ENCODE assay signal across 15 cellular contexts in genomic region chr2:173059941-173060575, GRCh38. TPM values are rescaled to one million over a fixed set of nuclear protein-coding genes. Genes with fewer than 3 reads are reported as not detected.
DNase-seq lines count a peak whose midpoint lies in the region; ATAC-seq and TF ChIP-seq lines count a peak whose summit lies in the region.
"Had no signal": no experiment of that assay in that cellular context is flagged by ENCODE, and none has a peak within 500 bp of the region (broad histone marks: within the 10 kb centered on the region; RNA-seq: fewer than 3 reads in every experiment).

No MANE protein-coding gene starts in this region.

- H3K4me3 Mint-ChIP-seq in osteocyte (ENCODE audit: unreplicated experiment): no peak overlapping the region
- H3K4me3 Mint-ChIP-seq: stimulated activated effector memory CD8-positive, alpha-beta T cell treated with anti-CD3 and anti-CD28 coated beads, Interleukin-12 subunit alpha, Interleukin-12 subunit beta, amount 100 ng/mL, for 72 hours had no signal

- H3K36me3 Mint-ChIP-seq in osteocyte (ENCODE audit: unreplicated experiment): peaks cover 2% of the 10 kb centered on the region
- H3K36me3 Mint-ChIP-seq: stimulated activated effector memory CD8-positive, alpha-beta T cell treated with anti-CD3 and anti-CD28 coated beads, Interleukin-12 subunit alpha, Interleukin-12 subunit beta, amount 100 ng/mL, for 72 hours had no signal

- H3K27me3 ChIP-seq in OCI-LY3 (ENCODE audit: low read depth, low read length) (peaks cover 18% of the 10 kb centered on the region), hepatocyte (no peaks in the 10 kb centered on the region)
- H3K27me3 ChIP-seq: heart right ventricle had no signal

- DNase-seq in EL (peak; percentile 71), dedifferentiated amniotic fluid mesenchymal stem cell (ENCODE audit: extremely low spot score) (peak; percentile 43), osteocyte (ENCODE audit: extremely low spot score, unreplicated experiment) (no peak), iPS-NIHi11 (ENCODE audit: low spot score) (no peak), hepatocyte (ENCODE audit: low spot score) (no peak)
- no peak for DNase-seq in activated effector memory CD4-positive, alpha-beta T cell treated with Interleukin-2 at 50 U/mL for 16 hours
- DNase-seq: effector CD4-positive, alpha-beta T cell; GF-D8; heart right ventricle; stimulated activated CD4-positive, alpha-beta T cell treated with anti-CD3 and anti-CD28 coated beads, Interleukin-1b, Interleukin-23, amount 100 ng/mL, for 48 hours had no signal

- H3K9me2 ChIP-seq in hepatocyte (replicated peaks; ENCODE audit: insufficient read depth): no peaks in the 10 kb centered on the region

- no peaks in the 10 kb centered on the region for H4K20me1 ChIP-seq in OCI-LY3 (ENCODE audit: insufficient read depth, low read length)
- no peaks in the 10 kb centered on the region for H4K20me1 ChIP-seq in hepatocyte (ENCODE audit: insufficient read depth, poor library complexity, severe bottlenecking)

- H3K4me2 ChIP-seq in OCI-LY3 (ENCODE audit: low read length) (peak overlapping the region; percentile 54), hepatocyte (no peak overlapping the region)

- H3K79me2 ChIP-seq in OCI-LY3 (ENCODE audit: low read length): no peaks in the 10 kb centered on the region
- H3K79me2 ChIP-seq in hepatocyte: no peaks in the 10 kb centered on the region
- H3K79me2 ChIP-seq: parathyroid adenoma had no signal

- H3K27ac ChIP-seq in OCI-LY3 (ENCODE audit: low read length) (no peak overlapping the region), hepatocyte (no peak overlapping the region)
- H3K27ac ChIP-seq: C4-2B, parathyroid adenoma had no signal

- no peak for TF ChIP-seq CTCF in OCI-LY3 (IDR thresholded peaks at IDR 0.05; ENCODE audit: low read depth, low read length)
- TF ChIP-seq CTCF in osteocyte (IDR thresholded peaks at IDR 0.05): no peak
- TF ChIP-seq CTCF in hepatocyte (IDR thresholded peaks at IDR 0.05; ENCODE audit: poor library complexity): no peak

- peak overlapping the region; percentile 44 for H3K27ac Mint-ChIP-seq in osteocyte (ENCODE audit: unreplicated experiment)
- H3K27ac Mint-ChIP-seq: stimulated activated effector memory CD8-positive, alpha-beta T cell treated with anti-CD3 and anti-CD28 coated beads, Interleukin-12 subunit alpha, Interleukin-12 subunit beta, amount 100 ng/mL, for 72 hours had no signal

- H3K9me3 Mint-ChIP-seq in osteocyte (ENCODE audit: unreplicated experiment): peaks cover 3% of the 10 kb centered on the region
- H3K9me3 Mint-ChIP-seq: stimulated activated effector memory CD8-positive, alpha-beta T cell treated with anti-CD3 and anti-CD28 coated beads, Interleukin-12 subunit alpha, Interleukin-12 subunit beta, amount 100 ng/mL, for 72 hours had no signal

- no peaks in the 10 kb centered on the region for H3K36me3 ChIP-seq in OCI-LY3 (replicated peaks; ENCODE audit: low read depth, low read length)
- H3K36me3 ChIP-seq in hepatocyte (replicated peaks; ENCODE audit: insufficient read depth, low read depth): no peaks in the 10 kb centered on the region
- H3K36me3 ChIP-seq: heart right ventricle had no signal

- peak overlapping the region; percentile 37; the same call in 1 of the 2 replicates for H2AFZ ChIP-seq in OCI-LY3 (ENCODE audit: low read depth, low read length)
- no peak overlapping the region for H2AFZ ChIP-seq in hepatocyte
- H2AFZ ChIP-seq: parathyroid adenoma had no signal

- no peaks in the 10 kb centered on the region for H3K27me3 Mint-ChIP-seq in osteocyte (ENCODE audit: unreplicated experiment)

- no peak overlapping the region for H3K9ac ChIP-seq in OCI-LY3 (ENCODE audit: low read length)
- H3K9ac ChIP-seq: parathyroid adenoma had no signal

- ATAC-seq in GM18498 (IDR thresholded peaks at IDR 0.05; ENCODE audit: unreplicated experiment): no peak
- ATAC-seq: stimulated activated effector memory CD8-positive, alpha-beta T cell treated with anti-CD3 and anti-CD28 coated beads, Interleukin-12 subunit alpha, Interleukin-12 subunit beta, amount 100 ng/mL, for 72 hours had no signal

- H3K4me1 ChIP-seq in OCI-LY3 (ENCODE audit: low read length): peaks cover 20% of the 10 kb centered on the region
- no peaks in the 10 kb centered on the region for H3K4me1 ChIP-seq in hepatocyte (ENCODE audit: insufficient read depth)
- H3K4me1 ChIP-seq: parathyroid adenoma had no signal

- H3K9me3 ChIP-seq in OCI-LY3 (ENCODE audit: insufficient read depth, low read length) (no peaks in the 10 kb centered on the region), hepatocyte (ENCODE audit: low read depth) (no peaks in the 10 kb centered on the region)

- H3K4me1 Mint-ChIP-seq in osteocyte (ENCODE audit: unreplicated experiment): peaks cover 22% of the 10 kb centered on the region
- H3K4me1 Mint-ChIP-seq: stimulated activated effector memory CD8-positive, alpha-beta T cell treated with anti-CD3 and anti-CD28 coated beads, Interleukin-12 subunit alpha, Interleukin-12 subunit beta, amount 100 ng/mL, for 72 hours had no signal

- H3K4me3 ChIP-seq in OCI-LY3 (ENCODE audit: low read length) (peak overlapping the region; percentile 17; the same call in 1 of the 2 replicates), hepatocyte (no peak overlapping the region)
- H3K4me3 ChIP-seq: heart right ventricle had no signal

- 62% methylated on average over 5 of the region's 5 CpGs for whole genome bisulfite sequencing in hepatocyte (ENCODE audit: low lambda C conversion rate, missing lambda C conversion rate)

RNA-seq across cellular contexts. Expression of gene MAP3K20, which starts 15.6 kb away (rescaled TPM):
- total RNA-seq in osteocyte (56.4 and 57.4 TPM in 2 replicates), hepatocyte (23.3 and 24.0 TPM in 2 replicates)
- 14.1 and 16.5 TPM in 2 replicates for polyA plus RNA-seq in hepatocyte

Comparison
In these comparisons a context has a peak if more than half of its experiments do, and no peak if none do; other contexts are left out.
1. DNase-seq: peak in EL (single experiment) and dedifferentiated amniotic fluid mesenchymal stem cell (single experiment); none in osteocyte (single experiment), activated effector memory CD4-positive, alpha-beta T cell treated with Interleukin-2 at 50 U/mL for 16 hours (single experiment), iPS-NIHi11 (single experiment) and hepatocyte (single experiment).